Comparison of ENCODE assay signal across 17 cellular contexts in genomic region chrX:50327235-50327634, GRCh38.
"Had no signal": no experiment of that assay in that cellular context is flagged by ENCODE, and none has a peak within 500 bp of the region (broad histone marks: within the 10 kb centered on the region; RNA-seq: fewer than 3 reads in every experiment).

No MANE protein-coding gene starts in this region.

- DNase-seq: activated B cell treated with CpG ODN at 0.5 μM for 24 hours; activated CD4-positive, alpha-beta T cell treated with anti-CD3 and anti-CD28 coated beads for 36 hours; activated CD4-positive, alpha-beta T cell treated with anti-CD3 and anti-CD28 coated beads, Interleukin-2, amount 50 U/mL, for 4 hours; activated CD8-positive, alpha-beta memory T cell treated with anti-CD3 and anti-CD28 coated beads for 24 hours; activated CD8-positive, alpha-beta memory T cell treated with anti-CD3 and anti-CD28 coated beads, Interleukin-2, amount 50 U/mL, for 4 hours; activated naive CD4-positive, alpha-beta T cell treated with Interleukin-2 at 50 U/mL for 16 hours; activated naive CD8-positive, alpha-beta T cell treated with anti-CD3 and anti-CD28 coated beads for 36 hours; activated T-cell treated with anti-CD3 and anti-CD28 coated beads, Interleukin-2, amount 50 U/mL, for 4 hours; effector memory CD4-positive, alpha-beta T cell; glutamatergic neuron; immature natural killer cell; left lung; midbrain; stimulated activated CD4-positive, alpha-beta T cell treated with anti-CD3 and anti-CD28 coated beads, Interleukin-2, amount 100 ng/mL, for 48 hours; stimulated activated CD8-positive, alpha-beta memory T cell treated with anti-CD3 and anti-CD28 coated beads, Interleukin-4, amount 100 ng/mL, for 48 hours; stimulated activated naive B cell treated with anti-CD40 and anti-IgM and Interleukin-4, amounts not matched to agents 10 μg/mL and 1 μg/mL and 100 μg/mL, for 72 hours; upper lobe of left lung had no signal
